In genomic region chr9:37025381-37026084, GRCh38 we compare ENCODE assay signal across 9 cellular contexts. TPM values are rescaled to one million over a fixed set of nuclear protein-coding genes. Genes with fewer than 3 reads are reported as not detected.
DNase-seq lines count a peak whose midpoint lies in the region; ATAC-seq, FAIRE-seq and TF ChIP-seq lines count a peak whose summit lies in the region.
"Had no signal": no experiment of that assay in that cellular context is flagged by ENCODE, and none has a peak within 500 bp of the region (broad histone marks: within the 10 kb centered on the region; RNA-seq: fewer than 3 reads in every experiment).

No MANE protein-coding gene starts in this region.

- H3K79me2 ChIP-seq in H1 (ENCODE audit: control insufficient read depth in 1 of 2, insufficient read depth in 2 of 2, low read length in 2 of 2) = no peaks in the 10 kb centered on the region

- H3K23me2 ChIP-seq in H1 (ENCODE audit: low read depth, low read length) = peaks cover 21% of the 10 kb centered on the region; the same call in 1 of the 2 replicates

- WGBS in H1 (ENCODE audit: extremely low coverage in 1 of 2, insufficient coverage in 1 of 2, insufficient read length in 1 of 2, insufficient replicate concordance in 2 of 2, low coverage in 1 of 2, low lambda C conversion rate in 2 of 2, missing lambda C conversion rate in 1 of 2), 2 experiments = 7% methylated on average over 32 of the region's 34 CpGs; no CpG with 5 or more reads in 1 of the 2 experiments
- WGBS in sigmoid colon, 2 donors = 2 to 5% methylated on average over 34 of the region's 34 CpGs

- no peak overlapping the region; a peak in 1 of 7 replicates for H3K9ac ChIP-seq in H1 (replicated peaks in 1 of 4; ENCODE audit: extremely low read depth in 1 of 4, low read depth in 3 of 4, low read length in 3 of 4)

- TF ChIP-seq EP300 in H1 (IDR thresholded peaks at IDR 0.05; ENCODE audit: borderline replicate concordance in 1 of 2, low read depth in 2 of 2, low read length in 2 of 2) (no peak), sigmoid colon (IDR thresholded peaks at IDR 0.05) (no peak)

- H4K20me1 ChIP-seq in H1 (replicated peaks in 1 of 2; ENCODE audit: control insufficient read depth in 1 of 2, insufficient read depth in 2 of 2, low read length in 2 of 2) = peaks cover 3 to 13% of the 10 kb centered on the region in 2 experiments

- H3K27me3 ChIP-seq in H1 (replicated peaks in 1 of 4; ENCODE audit: control insufficient read depth in 3 of 4, extremely low read depth in 1 of 4, insufficient read depth in 3 of 4, low read length in 3 of 4) (peaks cover 74 to 91% (median 89%) of the 10 kb centered on the region in 4 experiments), sigmoid colon (peaks cover 63 to 97% (median 74%) of the 10 kb centered on the region in 3 donors)

- no peak overlapping the region for H4K5ac ChIP-seq in H1 (ENCODE audit: insufficient read length, low read depth, low read length)

- H3K18ac ChIP-seq in H1 (ENCODE audit: extremely low read depth, low read length) = no peak overlapping the region

- no peak for TF ChIP-seq RAD21 in H1 (IDR thresholded peaks at IDR 0.05 in 1 of 2, conservative IDR thresholded peaks at IDR 0.05 in 1 of 2; ENCODE audit: low read depth in 2 of 2, low read length in 2 of 2)

- H3K14ac ChIP-seq in H1 (ENCODE audit: insufficient read length) = no peak overlapping the region

- no peak overlapping the region for H3K4ac ChIP-seq in H1 (replicated peaks; ENCODE audit: insufficient read length, low read depth, low read length)

- H4K91ac ChIP-seq in H1 (replicated peaks; ENCODE audit: insufficient read length, low read length) = no peak overlapping the region

- POLR2A ChIA-PET in H1 (lab: Charles Lee; ENCODE audit: partially characterized antibody) = interaction anchor here (1.3 to 1.6 kb wide), 3 partner anchors 12 to 54 kb away, joined by 3 to 7 read pairs (median 5); no protein-coding TSS in a partner anchor

- H3K4me3 ChIP-seq in H1 (ENCODE audit: extremely low read depth in 1 of 4, insufficient read depth in 2 of 4, low read depth in 3 of 4, low read length in 4 of 4) (peak overlapping the region; percentile 15 to 57 (median 45); a peak in 7 of 8 replicates), sigmoid colon (peak overlapping the region in 3 of 4 donors; percentile 7 to 37 (median 21))

- peak overlapping the region; percentile 81 to 91 for H3K4me2 ChIP-seq in H1 (ENCODE audit: insufficient read depth in 1 of 2, low read depth in 2 of 2, low read length in 2 of 2)

- no peak overlapping the region for H2AFZ ChIP-seq in H1 (ENCODE audit: low read length)

- H2BK5ac ChIP-seq in H1 (ENCODE audit: low read depth, low read length) = no peak overlapping the region

- peak; percentile 15 to 54 (median 27) for DNase-seq in NCI-H1417 (lab: John Stamatoyannopoulos, UW)
- DNase-seq in NCI-H1417 treated with DMSO at 0.1 percent for 48 hours (lab: John Stamatoyannopoulos, UW) = no peak
- DNase-seq in NAMALWA (ENCODE audit: low spot score) = peak; percentile 43
- no peak for DNase-seq in H1 (ENCODE audit: low read depth in 1 of 2, low spot score in 2 of 2)
- no peak for DNase-seq in sigmoid colon
- DNase-seq in cerebellum (ENCODE audit: low spot score) = no peak
- DNase-seq in activated naive CD4-positive, alpha-beta T cell treated with anti-CD3 and anti-CD28 coated beads, Interleukin-2, amount 50 U/mL, for 16 hours = no peak
- DNase-seq: amniotic stem cell had no signal

- CTCF ChIA-PET in H1 (lab: Charles Lee; ENCODE audit: partially characterized antibody) = interaction anchor here (0.6 to 2.2 kb wide), 14 partner anchors 12 to 237 kb away, joined by 3 to 12 read pairs (median 4); no protein-coding TSS in a partner anchor

- no peak overlapping the region for H2BK120ac ChIP-seq in H1 (replicated peaks; ENCODE audit: low read depth, low read length)

- H2BK12ac ChIP-seq in H1 (ENCODE audit: low read depth, low read length) = no peak overlapping the region

- H3K9me3 ChIP-seq in H1 (ENCODE audit: insufficient read depth in 2 of 2, low read depth in 1 of 2, low read length in 1 of 2) (no peaks in the 10 kb centered on the region), sigmoid colon (no peaks in the 10 kb centered on the region)

- TF ChIP-seq POLR2A in H1 (IDR thresholded peaks at IDR 0.05; ENCODE audit: control extremely low read depth in 1 of 2, low read depth in 2 of 2, low read length in 2 of 2) (no peak), sigmoid colon (IDR thresholded peaks at IDR 0.05) (no peak)

- H2BK20ac ChIP-seq in H1 (ENCODE audit: low read length) = no peak overlapping the region

- H3K56ac ChIP-seq in H1 (replicated peaks; ENCODE audit: insufficient read length, low read depth, low read length) = no peak overlapping the region

- H3K23ac ChIP-seq in H1 (ENCODE audit: insufficient read length) = no peak overlapping the region

- no peak overlapping the region for H2BK15ac ChIP-seq in H1 (ENCODE audit: low read length)

- H3K27ac ChIP-seq in H1 (ENCODE audit: low read depth, low read length) (no peak overlapping the region), sigmoid colon (no peak overlapping the region)

- intact Hi-C loops in sigmoid colon (cut with DNase I) = no loop called here

- no peak overlapping the region; the same call in 1 of the 2 replicates for H4K8ac ChIP-seq in H1 (ENCODE audit: extremely low read depth, insufficient read depth, low read length)

- H3K79me1 ChIP-seq in H1 (ENCODE audit: low read depth, low read length) = no peaks in the 10 kb centered on the region

- peaks cover 0 to 2% (median 0%) of the 10 kb centered on the region in 4 experiments; a peak in 1 of 8 replicates for H3K36me3 ChIP-seq in H1 (ENCODE audit: control insufficient read depth in 2 of 4, insufficient read depth in 4 of 4, low read length in 3 of 4)
- no peaks in the 10 kb centered on the region for H3K36me3 ChIP-seq in sigmoid colon

- H3K4me1 ChIP-seq in H1 (replicated peaks in 1 of 4; ENCODE audit: control insufficient read depth in 3 of 4, insufficient read depth in 4 of 4, low read length in 3 of 4) (peaks cover 0 to 47% (median 19%) of the 10 kb centered on the region in 4 experiments; a peak in 5 of 7 replicates), sigmoid colon (peaks cover 0 to 49% (median 46%) of the 10 kb centered on the region in 4 donors)

- H2AK5ac ChIP-seq in H1 (ENCODE audit: low read depth, low read length) = no peak overlapping the region

- TF ChIP-seq CTCF in H1 (IDR thresholded peaks at IDR 0.05; ENCODE audit: control extremely low read depth in 1 of 3, insufficient read depth in 1 of 3, low read depth in 1 of 3, low read length in 3 of 3) (no peak), sigmoid colon (IDR thresholded peaks at IDR 0.05) (no peak)

- ATAC-seq in HG03196 (IDR thresholded peaks at IDR 0.05; ENCODE audit: unreplicated experiment) = no peak

- no peak for FAIRE-seq in H1 (lab: Jason Lieb, UNC)

TF ChIP-seq in H1, 55 proteins besides CTCF, POLR2A, EP300 and RAD21:
- peak; percentile 88 for TF ChIP-seq EZH2 (IDR thresholded peaks at IDR 0.05; ENCODE audit: low read depth, low read length, severe bottlenecking)
- peak; percentile 71 for TF ChIP-seq RNF2 (IDR thresholded peaks at IDR 0.05; ENCODE audit: borderline replicate concordance, low read depth, low read length, missing control alignments, poor library complexity, severe bottlenecking)
- TF ChIP-seq MAX (IDR thresholded peaks at IDR 0.05) = no peak
- TF ChIP-seq POU5F1 (IDR thresholded peaks at IDR 0.05; ENCODE audit: low read depth, low read length) = no peak
- TF ChIP-seq NANOG (IDR thresholded peaks at IDR 0.05; ENCODE audit: insufficient read depth, low read depth, low read length, poor library complexity, severe bottlenecking) = no peak
- TF ChIP-seq SUZ12 (IDR thresholded peaks at IDR 0.05; ENCODE audit: low read length) = peak; percentile 94

RNA-seq across cellular contexts. Expression of gene PAX5, which starts 8.5 kb away (rescaled TPM):
- total RNA-seq in H1 (2021; fragmentation: NEBNext Ultra II Directional; extraction: Animal tissue kit (Norgen Biotek cat#: 25700)) = 0.13 and 0.43 TPM in 2 replicates
- 0.29 and 0.44 TPM in 2 replicates for polyA plus RNA-seq in H1 (2011; rRNA removed)
- polyA plus RNA-seq in H1 (2011; cell fraction: cytosol; rRNA removed) = 0.09 TPM
- 0.14 TPM for polyA plus RNA-seq in H1 (2011; cell fraction: nucleus; rRNA removed)
- polyA plus RNA-seq in H1 (2012, experiment 1 of 2) = 0.14 to 0.19 TPM (median 0.18 TPM) in 4 replicates
- 0.07 TPM for polyA plus RNA-seq in H1 (2012, experiment 2 of 2)
- 0.14 TPM for polyA plus RNA-seq in H1 (2013, experiment 1 of 2)
- 0.18 TPM for polyA plus RNA-seq in H1 (2013, experiment 2 of 2)
- polyA minus RNA-seq in H1 (2011; rRNA and poly(A)+ RNA removed) = 0.09 and 0.27 TPM in 2 replicates
- polyA minus RNA-seq in H1 (2011; cell fraction: cytosol; rRNA and poly(A)+ RNA removed) = not detected
- polyA minus RNA-seq in H1 (2011; cell fraction: nucleus; rRNA and poly(A)+ RNA removed) = 0.90 TPM
- total RNA-seq in sigmoid colon = not detected
- 10 to 100 TPM in 1 of 3 donors, under 1 TPM in 2; under 0.01 to 20.1 (median 0.23) TPM for polyA plus RNA-seq in sigmoid colon
- total RNA-seq in cerebellum = 0.64 TPM

Comparison
In these comparisons a context has a peak if more than half of its experiments do, and no peak if none do; other contexts are left out.
1. DNase-seq: peak in NCI-H1417 (3 of 3) and NAMALWA (single experiment); none in NCI-H1417 treated with DMSO at 0.1 percent for 48 hours (single experiment), H1 (0 of 2), sigmoid colon (single experiment), cerebellum (single experiment) and activated naive CD4-positive, alpha-beta T cell treated with anti-CD3 and anti-CD28 coated beads, Interleukin-2, amount 50 U/mL, for 16 hours (single experiment).